8 cellular contexts compared by ENCODE assay signal in genomic region chr19:49869484-49870308, GRCh38. TPM values are rescaled to one million over a fixed set of nuclear protein-coding genes. Genes with fewer than 3 reads are reported as not detected.
DNase-seq lines count a peak whose midpoint lies in the region; ATAC-seq and TF ChIP-seq lines count a peak whose summit lies in the region.

No MANE protein-coding gene starts in this region.

- no peak overlapping the region for H3K4me3 Mint-ChIP-seq in activated T-cell treated with anti-CD3 and anti-CD28 coated beads, Interleukin-2, amount 50 U/mL, for 4 hours

- no peaks in the 10 kb centered on the region for H3K9me3 ChIP-seq in PC-9 (ENCODE audit: insufficient read depth, low read depth)
- H3K9me3 ChIP-seq in esophagus (ENCODE audit: control insufficient read depth in 2 of 2, insufficient read depth in 1 of 2, low read depth in 1 of 2, low read length in 1 of 2), result no peaks in the 10 kb centered on the region
- no peaks in the 10 kb centered on the region for H3K9me3 ChIP-seq in mucosa of rectum (ENCODE audit: control insufficient read depth in 2 of 2, low read length in 2 of 2)

- H3K27ac ChIP-seq in PC-9 (no peak overlapping the region), esophagus (ENCODE audit: low read depth in 2 of 2, low read length in 1 of 2) (peak overlapping the region; percentile 89 to 91), mucosa of rectum (ENCODE audit: low read depth in 2 of 2, low read length in 2 of 2) (peak overlapping the region; percentile 92 to 97)

- CTCF ChIA-PET in PC-9 (lab: Charles Lee), result interaction anchor here (1.0 kb wide), 1 partner anchor 119 kb away, joined by 11 read pairs; no protein-coding TSS in a partner anchor

- no peaks in the 10 kb centered on the region for H3K9me3 Mint-ChIP-seq in activated T-cell treated with anti-CD3 and anti-CD28 coated beads, Interleukin-2, amount 50 U/mL, for 4 hours

- no TSS peak for BruUV-seq in PC-9 (replicated peaks; lab: Mats Ljungman, UMichigan)

- H3K27me3 Mint-ChIP-seq in activated T-cell treated with anti-CD3 and anti-CD28 coated beads, Interleukin-2, amount 50 U/mL, for 4 hours (ENCODE audit: low read depth), result no peaks in the 10 kb centered on the region

- intact Hi-C loops in PC-9 (cut with micrococcal nuclease; ENCODE audit: unreplicated experiment), result loop anchor here (1.0 to 5.0 kb wide), 3 partner anchors 8 to 192 kb away; partner anchors contain the start of genes AKT1S1, MED25, PRMT1 and TBC1D17

- POLR2A ChIA-PET in PC-9 (lab: Charles Lee; ENCODE audit: unreplicated experiment), result interaction anchor here (0.5 to 1.2 kb wide), 16 partner anchors 19 to 1382 kb away, joined by 3 to 20 read pairs (median 5); partner anchors contain the start of genes ALDH16A1, AP2A1, PTOV1 and RRAS

- no peak for TF ChIP-seq CTCF in PC-9 (conservative IDR thresholded peaks at IDR 0.05)

- ATAC-seq in GM21717 (IDR thresholded peaks at IDR 0.05; ENCODE audit: unreplicated experiment), result peak; percentile 60
- ATAC-seq in activated T-cell treated with anti-CD3 and anti-CD28 coated beads, Interleukin-2, amount 50 U/mL, for 4 hours, result peak; percentile 82 to 83

- H3K27me3 ChIP-seq in PC-9 (ENCODE audit: insufficient read depth, low read depth) (no peaks in the 10 kb centered on the region), esophagus (ENCODE audit: control insufficient read depth in 1 of 2, insufficient read depth in 2 of 2, low read length in 2 of 2) (no peaks in the 10 kb centered on the region), mucosa of rectum (ENCODE audit: control insufficient read depth in 2 of 2, insufficient read depth in 2 of 2, low read length in 2 of 2) (no peaks in the 10 kb centered on the region)

- peak overlapping the region; percentile 48; the same call in 1 of the 2 replicates for H3K4me3 ChIP-seq in PC-9
- peak overlapping the region; percentile 38 to 48 for H3K4me3 ChIP-seq in esophagus (ENCODE audit: low read depth in 1 of 2, low read length in 2 of 2)
- H3K4me3 ChIP-seq in mucosa of rectum (ENCODE audit: low read length in 2 of 2), result peak overlapping the region; percentile 69 to 80

- DNase-seq in DMS53 (lab: John Stamatoyannopoulos, UW) (peak; percentile 99), KBM-7 (peak; percentile 99), PC-9 (peak; percentile 98 to 99)
- peak; percentile 83 for DNase-seq in activated T-cell treated with anti-CD3 and anti-CD28 coated beads, Interleukin-2, amount 50 U/mL, for 4 hours
- DNase-seq in stimulated activated CD8-positive, alpha-beta memory T cell treated with anti-CD3 and anti-CD28 coated beads, Interleukin-4, amount 100 ng/mL, for 4 hours (ENCODE audit: low read depth in 2 of 2, low spot score in 1 of 2), result peak; percentile 64 to 73

- 1 to 2% methylated on average over 61 to 67 of the region's 67 CpGs for WGBS in esophagus, 2 donors

- H3K79me2 ChIP-seq in PC-9 (ENCODE audit: low read depth), result peaks cover 42% of the 10 kb centered on the region

- no peak overlapping the region for H2AFZ ChIP-seq in PC-9

- H3K4me1 Mint-ChIP-seq in activated T-cell treated with anti-CD3 and anti-CD28 coated beads, Interleukin-2, amount 50 U/mL, for 4 hours (ENCODE audit: low read depth), result peaks cover 38% of the 10 kb centered on the region

- peaks cover 5% of the 10 kb centered on the region for H3K36me3 Mint-ChIP-seq in activated T-cell treated with anti-CD3 and anti-CD28 coated beads, Interleukin-2, amount 50 U/mL, for 4 hours (ENCODE audit: insufficient read depth)

- H3K4me1 ChIP-seq in PC-9 (replicated peaks; ENCODE audit: insufficient read depth) (peaks cover 37% of the 10 kb centered on the region), esophagus (ENCODE audit: control insufficient read depth in 2 of 2, insufficient read depth in 2 of 2, low read length in 1 of 2) (peaks cover 2 to 13% of the 10 kb centered on the region in 2 donors), mucosa of rectum (ENCODE audit: control insufficient read depth in 2 of 2, insufficient read depth in 2 of 2, low read length in 2 of 2) (peaks cover 21 to 28% of the 10 kb centered on the region in 2 donors)

- H3K9me2 ChIP-seq in PC-9 (ENCODE audit: insufficient read depth), result no peaks in the 10 kb centered on the region

- in situ Hi-C loops in KBM-7 (cut with MboI; ENCODE audit: low pct_unique_long_range_greater_than_20kb, low sequenced_read_pairs), result no loop called here

- peaks cover 32% of the 10 kb centered on the region for H4K20me1 ChIP-seq in PC-9 (ENCODE audit: insufficient read depth)

- peak overlapping the region; percentile 62 to 74 for H3K9ac ChIP-seq in mucosa of rectum (ENCODE audit: low read depth in 1 of 2, low read length in 2 of 2)

- peak overlapping the region; percentile 93 for H3K4me2 ChIP-seq in PC-9

- peaks cover 58% of the 10 kb centered on the region for H3F3A ChIP-seq in PC-9 (ENCODE audit: insufficient read depth, low read depth)

- peaks cover 12% of the 10 kb centered on the region for H3K36me3 ChIP-seq in PC-9 (ENCODE audit: low read depth)
- H3K36me3 ChIP-seq in esophagus (ENCODE audit: control insufficient read depth in 2 of 2, insufficient read depth in 2 of 2, low read length in 1 of 2), result peaks cover 7 to 9% of the 10 kb centered on the region in 2 donors
- H3K36me3 ChIP-seq in mucosa of rectum (ENCODE audit: control insufficient read depth in 2 of 2, insufficient read depth in 2 of 2, low read length in 2 of 2), result peaks cover 3 to 5% of the 10 kb centered on the region in 2 donors

RNA-seq across cellular contexts. Expression of gene PNKP, which starts 2.3 kb away (rescaled TPM):
- total RNA-seq in PC-9 (2021), result 82.7 and 85.6 TPM in 2 replicates
- total RNA-seq in activated T-cell treated with anti-CD3 and anti-CD28 coated beads, Interleukin-2, amount 50 U/mL, for 4 hours, result 100 to 1,000 TPM; 110 to 120 (median 110) TPM
- polyA plus RNA-seq in esophagus, result 10 to 100 TPM; 27.5 to 65.1 TPM

RNA-seq across cellular contexts. Expression of gene AKT1S1, which starts 7.5 kb away (rescaled TPM):
- total RNA-seq in PC-9 (2021), result 109 and 143 TPM in 2 replicates
- total RNA-seq in activated T-cell treated with anti-CD3 and anti-CD28 coated beads, Interleukin-2, amount 50 U/mL, for 4 hours, result 10 to 100 TPM; 25.3 to 31.6 (median 28.0) TPM
- 10 to 100 TPM; 33.8 to 46.9 TPM for polyA plus RNA-seq in esophagus

RNA-seq across cellular contexts. Expression of gene TBC1D17, which starts 7.8 kb away (rescaled TPM):
- 52.1 and 62.3 TPM in 2 replicates for total RNA-seq in PC-9 (2021)
- 10 to 100 TPM; 29.1 to 30.5 (median 29.3) TPM for total RNA-seq in activated T-cell treated with anti-CD3 and anti-CD28 coated beads, Interleukin-2, amount 50 U/mL, for 4 hours
- polyA plus RNA-seq in esophagus, result 10 to 100 TPM; 21.8 to 32.6 TPM

RNA-seq across cellular contexts. Expression of gene PTOV1, which starts 18.7 kb away (rescaled TPM):
- total RNA-seq in PC-9 (2021), result 151 and 155 TPM in 2 replicates
- 10 to 100 TPM; 77.8 to 86.3 (median 83.7) TPM for total RNA-seq in activated T-cell treated with anti-CD3 and anti-CD28 coated beads, Interleukin-2, amount 50 U/mL, for 4 hours
- 10 to 100 TPM; 59.1 to 92.8 TPM for polyA plus RNA-seq in esophagus

RNA-seq across cellular contexts. Expression of gene IL4I1, which starts 27.0 kb away (rescaled TPM):
- 0.85 TPM in 1 of 2 replicates, not detected in the other for total RNA-seq in PC-9 (2021)
- total RNA-seq in activated T-cell treated with anti-CD3 and anti-CD28 coated beads, Interleukin-2, amount 50 U/mL, for 4 hours, result 10 to 100 TPM; 24.7 to 52.7 (median 36.4) TPM
- under 1 TPM; 0.18 to 0.45 TPM for polyA plus RNA-seq in esophagus
